8 cellular contexts compared by ENCODE assay signal in genomic region chr17:6639651-6640535, GRCh38. TPM values are rescaled to one million over a fixed set of nuclear protein-coding genes. Genes with fewer than 3 reads are reported as not detected.
DNase-seq lines count a peak whose midpoint lies in the region; ATAC-seq and TF ChIP-seq lines count a peak whose summit lies in the region.

No MANE protein-coding gene starts in this region.

- H3K4me3 ChIP-seq in colonic mucosa: peak overlapping the region; percentile 98
- peak overlapping the region; percentile 77 to 85 for H3K4me3 ChIP-seq in left lung
- H3K4me3 ChIP-seq in stomach: peak overlapping the region; percentile 68 to 92 (median 86)

- H3K9ac ChIP-seq in colonic mucosa (ENCODE audit: low read depth in 2 of 2, low read length in 2 of 2): peak overlapping the region; percentile 82 to 87

- H3K36me3 ChIP-seq in colonic mucosa (peaks cover 3% of the 10 kb centered on the region), left lung (peaks cover 0 to 21% of the 10 kb centered on the region in 2 donors), stomach (peaks cover 10 to 29% (median 20%) of the 10 kb centered on the region in 4 donors)

- no peak for TF ChIP-seq EP300 in stomach (IDR thresholded peaks at IDR 0.05)

- no peak for TF ChIP-seq CTCF in colonic mucosa (IDR thresholded peaks at IDR 0.05)
- no peak for TF ChIP-seq CTCF in left lung (IDR thresholded peaks at IDR 0.05)
- no peak for TF ChIP-seq CTCF in stomach (IDR thresholded peaks at IDR 0.05)

- intact Hi-C loops in colonic mucosa (cut with DNase I) (loop anchor here (10.0 kb wide), 1 partner anchor 65 kb away; no protein-coding TSS in a partner anchor), left lung (cut with DNase I) (no loop called here), stomach (cut with DNase I; ENCODE audit: low total_unique reads) (no loop called here)

- ATAC-seq in HG02759 (IDR thresholded peaks at IDR 0.05; ENCODE audit: unreplicated experiment) (peak; percentile 23), left lung (peak; percentile 56), GM21390 (IDR thresholded peaks at IDR 0.05; ENCODE audit: unreplicated experiment) (no peak)

- H3K27me3 ChIP-seq in colonic mucosa: no peaks in the 10 kb centered on the region
- H3K27me3 ChIP-seq in left lung: no peaks in the 10 kb centered on the region
- no peaks in the 10 kb centered on the region for H3K27me3 ChIP-seq in stomach

- H3K9me3 ChIP-seq in colonic mucosa (no peaks in the 10 kb centered on the region), left lung (no peaks in the 10 kb centered on the region), stomach (no peaks in the 10 kb centered on the region)

- DNase-seq in GM03348 (ENCODE audit: low spot score) (peak; percentile 69), colonic mucosa (peak; percentile 42), left lung (peak in 1 of 2 donors; percentile 87), stomach (no peak), SHP77 treated with DMSO at 0.1 percent for 48 hours (lab: John Stamatoyannopoulos, UW) (no peak)

- H3K4me1 ChIP-seq in colonic mucosa (peaks cover 9% of the 10 kb centered on the region), left lung (peaks cover 4 to 30% of the 10 kb centered on the region in 2 donors), stomach (peaks cover 25 to 65% (median 49%) of the 10 kb centered on the region in 4 donors)

- H3K27ac ChIP-seq in colonic mucosa (peak overlapping the region; percentile 81), left lung (peak overlapping the region; percentile 83 to 90), stomach (peak overlapping the region; percentile 80 to 90 (median 85))

- 0 to 1% (median 1%) methylated on average over 40 to 66 of the region's 66 CpGs for WGBS in stomach, 5 donors

- 0 out of 2 replicates have a peak, but pooled peaks have one; percentile 12 for TF ChIP-seq POLR2A in Raji (IDR thresholded peaks at IDR 0.05; ENCODE audit: insufficient read depth, low read depth, low read length)
- no peak for TF ChIP-seq POLR2A in stomach (IDR thresholded peaks at IDR 0.05)

RNA-seq across cellular contexts. Expression of gene KIAA0753, which starts 0.6 kb away (rescaled TPM):
- total RNA-seq in colonic mucosa (10 to 100 TPM; 15.7 to 18.5 TPM), left lung (10 to 100 TPM; 15.8 to 18.6 TPM), stomach (100 to 1,000 TPM in 1 of 5 donors, 10 to 100 TPM in 4; 15.4 to 138 (median 35.4) TPM)
- polyA plus RNA-seq in stomach: 1 to 10 TPM; 3.8 to 7.1 (median 4.9) TPM

RNA-seq across cellular contexts. Expression of gene TXNDC17, which starts 1.0 kb away (rescaled TPM):
- total RNA-seq in colonic mucosa: 100 to 1,000 TPM; 167 to 207 TPM
- total RNA-seq in left lung: 100 to 1,000 TPM in 1 of 2 donors, 10 to 100 TPM in 1; 93.1 to 102 TPM
- 100 to 1,000 TPM in 2 of 5 donors, 10 to 100 TPM in 2, not detected in 1; 28.7 to 169 (median 124) TPM for total RNA-seq in stomach
- 100 to 1,000 TPM; 250 to 375 (median 326) TPM for polyA plus RNA-seq in stomach

RNA-seq across cellular contexts. Expression of gene MED31, which starts 11.5 kb away (rescaled TPM):
- total RNA-seq in colonic mucosa: 10 to 100 TPM; 14.3 to 15.2 TPM
- 10 to 100 TPM; 19.1 to 26.8 TPM for total RNA-seq in left lung
- 10 to 100 TPM in 2 of 5 donors, 1 to 10 TPM in 2, not detected in 1; 1.4 to 14.0 (median 8.1) TPM for total RNA-seq in stomach
- polyA plus RNA-seq in stomach: 10 to 100 TPM; 12.5 to 28.4 (median 16.4) TPM

RNA-seq across cellular contexts. Expression of gene C17orf100, which starts 11.7 kb away (rescaled TPM):
- total RNA-seq in colonic mucosa (1 to 10 TPM; 1.5 to 1.9 TPM), left lung (1 to 10 TPM; 1.3 to 2.2 TPM), stomach (10 to 100 TPM in 1 of 5 donors, 1 to 10 TPM in 1, under 1 TPM in 1, not detected in 2; 0.55 to 14.2 (median 1.9) TPM)
- 1 to 10 TPM; 1.7 to 3.3 (median 1.7) TPM for polyA plus RNA-seq in stomach

Comparison
In these comparisons a context has a peak if more than half of its experiments do, and no peak if none do; other contexts are left out.
1. DNase-seq: peak in GM03348 (single experiment) and colonic mucosa (single experiment); none in stomach (single experiment) and SHP77 treated with DMSO at 0.1 percent for 48 hours (single experiment).
2. Peak in every context shown above with its lines, with median percentiles within 50 percentile points of each other: H3K27ac ChIP-seq and H3K4me3 ChIP-seq.